7 cellular contexts compared by ENCODE assay signal in genomic region chr12:123602651-123603195, GRCh38. TPM values are rescaled to one million over a fixed set of nuclear protein-coding genes. Genes with fewer than 3 reads are reported as not detected.
DNase-seq lines count a peak whose midpoint lies in the region; ATAC-seq and TF ChIP-seq lines count a peak whose summit lies in the region.

No MANE protein-coding gene starts in this region.

- peak; percentile 16 for ATAC-seq in GM21526 (IDR thresholded peaks at IDR 0.05; ENCODE audit: low FRiP score, unreplicated experiment)
- no peak for ATAC-seq in naive B cell (ENCODE audit: low read depth in 2 of 2)

- peaks cover 1% of the 10 kb centered on the region for H3K36me3 ChIP-seq in colonic mucosa

- H3K36me3 Mint-ChIP-seq in naive B cell: peaks cover 6 to 8% of the 10 kb centered on the region in 2 donors

- H3K9me3 ChIP-seq in colonic mucosa: no peaks in the 10 kb centered on the region

- intact Hi-C loops in colonic mucosa (cut with DNase I): no loop called here

- peak overlapping the region; percentile 92 to 100 (median 97) for H3K4me3 Mint-ChIP-seq in naive B cell

- H3K9me3 Mint-ChIP-seq in naive B cell: no peaks in the 10 kb centered on the region

- TF ChIP-seq CTCF in colonic mucosa (IDR thresholded peaks at IDR 0.05): no peak

- peak overlapping the region; percentile 87 to 92 for H3K9ac ChIP-seq in colonic mucosa (ENCODE audit: low read depth in 2 of 2, low read length in 2 of 2)

- no peaks in the 10 kb centered on the region for H3K27me3 ChIP-seq in colonic mucosa

- H3K4me1 Mint-ChIP-seq in naive B cell: peaks cover 23 to 35% (median 32%) of the 10 kb centered on the region in 3 donors

- no peak overlapping the region for H3K27ac ChIP-seq in colonic mucosa

- no peaks in the 10 kb centered on the region for H3K27me3 Mint-ChIP-seq in naive B cell

- peak overlapping the region; percentile 71 to 98 (median 97) for H3K27ac Mint-ChIP-seq in naive B cell

- no peaks in the 10 kb centered on the region for H3K4me1 ChIP-seq in colonic mucosa

- H3K4me3 ChIP-seq in colonic mucosa: peak overlapping the region; percentile 77

- peak; percentile 57 for DNase-seq in NOMO-1 treated with DMSO at 0.1 percent for 48 hours (lab: John Stamatoyannopoulos, UW; ENCODE audit: unreplicated experiment)
- no peak for DNase-seq in colonic mucosa
- DNase-seq in naive B cell: no peak
- DNase-seq in NCI-H748 (lab: John Stamatoyannopoulos, UW; ENCODE audit: unreplicated experiment): no peak
- DNase-seq in inferior parietal cortex (ENCODE audit: extremely low spot score): no peak
- no peak for DNase-seq in NCI-H1436 treated with DMSO at 0.1 percent for 48 hours (lab: John Stamatoyannopoulos, UW)

RNA-seq across cellular contexts. Expression of gene DDX55, which starts 0.8 kb away (rescaled TPM):
- 10 to 100 TPM in 1 of 2 donors, 1 to 10 TPM in 1; 8.1 to 19.7 TPM for total RNA-seq in colonic mucosa
- 10 to 100 TPM; 12.2 to 21.3 (median 15.4) TPM for polyA plus RNA-seq in naive B cell (ENCODE audit: low read depth in 6 of 6)

RNA-seq across cellular contexts. Expression of gene TMED2, which starts 18.4 kb away (rescaled TPM):
- 100 to 1,000 TPM; 297 to 381 TPM for total RNA-seq in colonic mucosa
- 100 to 1,000 TPM; 214 to 412 (median 283) TPM for polyA plus RNA-seq in naive B cell (ENCODE audit: low read depth in 6 of 6)

RNA-seq across cellular contexts. Expression of gene EIF2B1, which starts 30.8 kb away (rescaled TPM):
- total RNA-seq in colonic mucosa: 10 to 100 TPM; 37.3 to 55.4 TPM
- 10 to 100 TPM; 54.1 to 79.3 (median 71.9) TPM for polyA plus RNA-seq in naive B cell (ENCODE audit: low read depth in 6 of 6)

RNA-seq across cellular contexts. Expression of gene GTF2H3, which starts 30.9 kb away (rescaled TPM):
- 10 to 100 TPM; 22.1 to 27.3 TPM for total RNA-seq in colonic mucosa
- polyA plus RNA-seq in naive B cell (ENCODE audit: low read depth in 6 of 6): 10 to 100 TPM; 18.6 to 43.7 (median 32.1) TPM
